In the genomic region with DNA sequence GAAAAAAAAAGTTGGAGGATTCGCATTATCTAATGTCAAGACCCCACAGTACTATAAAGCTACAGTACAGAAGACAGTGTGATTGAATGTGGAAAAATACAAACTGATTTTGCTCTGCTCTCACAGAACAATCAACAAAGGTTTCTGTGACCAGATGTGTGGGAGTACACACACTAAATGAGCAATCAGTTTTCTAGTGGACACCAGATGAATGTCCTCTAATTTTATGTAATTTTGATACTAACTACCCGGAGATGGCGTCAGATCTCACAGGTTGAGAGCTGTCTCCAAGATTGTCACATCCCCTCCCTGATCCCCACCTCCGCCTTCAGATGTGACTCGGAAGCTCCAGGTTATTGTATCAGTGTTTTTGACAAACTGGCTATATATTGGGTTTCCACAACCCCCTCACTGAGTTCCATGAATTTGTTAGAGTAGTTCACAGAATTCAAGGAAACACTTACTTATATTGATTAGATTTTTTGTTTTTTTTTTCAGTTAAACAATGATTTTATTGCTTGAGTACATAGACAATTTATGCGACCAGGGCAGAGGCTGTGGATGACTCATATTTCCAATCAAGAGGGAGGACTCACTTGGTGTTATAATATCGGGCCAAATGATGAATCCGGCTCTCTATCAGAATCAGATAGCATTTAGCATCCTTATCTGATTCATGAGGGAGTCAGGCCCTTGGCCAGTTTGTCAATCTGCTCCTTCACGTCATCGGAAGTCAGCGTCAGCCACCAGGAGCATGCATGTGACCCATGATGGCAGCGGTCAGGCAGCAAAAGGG, we compare ENCODE assay signal across 19 cellular contexts.
"Had no signal": no experiment of that assay in that cellular context is flagged by ENCODE, and none has a peak within 500 bp of the region (broad histone marks: within the 10 kb centered on the region; RNA-seq: fewer than 3 reads in every experiment).

No MANE protein-coding gene starts in this region.

- H3K27me3 Mint-ChIP-seq: activated CD4-positive, alpha-beta T cell treated with anti-CD3 and anti-CD28 coated beads, Interleukin-2, amount 10 ng/mL, durations not matched to agents 24 days and 14 days; progenitor cell of endocrine pancreas had no signal

- H3K9me3 ChIP-seq: mucosa of descending colon, tibial nerve, uterus had no signal

- H3K4me2 ChIP-seq: hepatocyte had no signal

- H3K9me3 Mint-ChIP-seq: activated T-cell treated with anti-CD3 and anti-CD28 coated beads, Interleukin-2, amount 50 U/mL, for 4 hours had no signal

- FAIRE-seq: colon had no signal

- H3K4me1 ChIP-seq: tibial nerve, uterus had no signal

- H3K27me3 ChIP-seq: brain microvascular endothelial cell, hepatocyte, tibial nerve, uterus had no signal

- ATAC-seq: mucosa of descending colon, WTC11 had no signal

- H3K27ac Mint-ChIP-seq: activated CD4-positive, alpha-beta T cell treated with anti-CD3 and anti-CD28 coated beads, Interleukin-2, amount 10 ng/mL, durations not matched to agents 24 days and 14 days; progenitor cell of endocrine pancreas; WTC11 had no signal

- H3K27ac ChIP-seq: brain microvascular endothelial cell, dorsolateral prefrontal cortex, hepatocyte, SK-N-MC, tibial nerve, uterus had no signal

- H3K4me3 Mint-ChIP-seq: activated CD4-positive, alpha-beta T cell treated with anti-CD3 and anti-CD28 coated beads, Interleukin-2, amount 10 ng/mL, durations not matched to agents 24 days and 14 days; activated T-cell treated with anti-CD3 and anti-CD28 coated beads, Interleukin-2, amount 50 U/mL, for 4 hours; naive B cell; neural crest cell; WTC11 had no signal

- H3K4me3 ChIP-seq: dorsolateral prefrontal cortex, hepatocyte, mucosa of descending colon, SK-N-MC, tibial nerve, uterus had no signal

- H3K79me2 ChIP-seq: hepatocyte had no signal

- DNase-seq: activated CD4-positive, alpha-beta T cell treated with anti-CD3 and anti-CD28 coated beads, Interleukin-2, amount 10 ng/mL, durations not matched to agents 24 days and 14 days; activated gamma-delta T cell; activated T-cell treated with anti-CD3 and anti-CD28 coated beads, Interleukin-2, amount 50 U/mL, for 4 hours; aorta; brain microvascular endothelial cell; central memory CD4-positive, alpha-beta T cell; dorsolateral prefrontal cortex; mesenchymal stem cell; mucosa of descending colon; naive B cell; stimulated activated CD4-positive, alpha-beta T cell treated with anti-CD3 and anti-CD28 coated beads, Interleukin-12 subunit alpha, Interleukin-12 subunit beta, amount 100 ng/mL, for 4 hours; uterus had no signal

- H3K36me3 ChIP-seq: brain microvascular endothelial cell, tibial nerve, uterus had no signal

- H3K4me1 Mint-ChIP-seq: WTC11 had no signal

- H2AFZ ChIP-seq: hepatocyte had no signal
